Comparison of ENCODE assay signal across 8 cellular contexts in genomic region chr12:14723763-14724162, GRCh38. TPM values are rescaled to one million over a fixed set of nuclear protein-coding genes. Genes with fewer than 3 reads are reported as not detected.
DNase-seq lines count a peak whose midpoint lies in the region; ATAC-seq and TF ChIP-seq lines count a peak whose summit lies in the region.

No MANE protein-coding gene starts in this region.

- peaks cover 2% of the 10 kb centered on the region for H3K36me3 Mint-ChIP-seq in T-helper 17 cell (ENCODE audit: low read depth)

- H4K91ac ChIP-seq in IMR-90 (ENCODE audit: insufficient read depth, low read depth, low read length), result no peak overlapping the region

- no peaks in the 10 kb centered on the region for H3K79me1 ChIP-seq in IMR-90 (ENCODE audit: low read depth in 1 of 2, low read length in 2 of 2)

- ATAC-seq in IMR-90 (ENCODE audit: low read depth) (peak; percentile 80), T-helper 17 cell (peak; percentile 83), HG03457 (IDR thresholded peaks at IDR 0.05; ENCODE audit: unreplicated experiment) (no peak)

- H2BK120ac ChIP-seq in IMR-90 (ENCODE audit: low read depth, low read length), result no peak overlapping the region

- no peak overlapping the region for H3K4ac ChIP-seq in IMR-90 (ENCODE audit: low read depth, low read length)

- H4K5ac ChIP-seq in IMR-90 (ENCODE audit: low read depth, low read length), result no peak overlapping the region

- H3K27me3 Mint-ChIP-seq in T-helper 17 cell, result peaks cover 12% of the 10 kb centered on the region

- no peak overlapping the region for H2BK15ac ChIP-seq in IMR-90 (ENCODE audit: low read depth, low read length)

- no peaks in the 10 kb centered on the region for H3K9me3 ChIP-seq in IMR-90 (ENCODE audit: control insufficient read depth, insufficient read depth, low read length)
- no peaks in the 10 kb centered on the region for H3K9me3 ChIP-seq in T-helper 17 cell (ENCODE audit: control insufficient read depth, low read length, poor library complexity, severe bottlenecking)

- no peaks in the 10 kb centered on the region for H3K4me1 Mint-ChIP-seq in T-helper 17 cell

- no peak for TF ChIP-seq POLR2A in IMR-90 (IDR thresholded peaks at IDR 0.05; ENCODE audit: low read depth, low read length)

- no peak overlapping the region for H3K9ac ChIP-seq in IMR-90 (ENCODE audit: low read depth, low read length)

- no peak overlapping the region for H3K23ac ChIP-seq in IMR-90 (ENCODE audit: low read depth, low read length)

- no peak overlapping the region for H3K27ac ChIP-seq in IMR-90 (ENCODE audit: insufficient read depth, low read length)

- H3K27ac Mint-ChIP-seq in T-helper 17 cell, result no peak overlapping the region

- dilution Hi-C loops in IMR-90 (cut with HindIII; ENCODE audit: low sequenced_read_pairs, unreplicated experiment), result no loop called here

- no peak overlapping the region for H2BK20ac ChIP-seq in IMR-90 (ENCODE audit: low read depth, low read length)

- intact Hi-C loops in IMR-90 (cut with micrococcal nuclease), result loop anchor here (1.0 to 5.0 kb wide), 5 partner anchors 122 to 799 kb away; partner anchors contain the start of gene RERG

- no peaks in the 10 kb centered on the region for H4K20me1 ChIP-seq in IMR-90 (ENCODE audit: insufficient read depth, low read length)

- peak; percentile 78 for TF ChIP-seq RAD21 in IMR-90 (IDR thresholded peaks at IDR 0.05; ENCODE audit: low read length)

- 34% methylated on average over 3 of the region's 4 CpGs; no CpG with 5 or more reads in 1 of the 2 experiments for WGBS in IMR-90 (ENCODE audit: extremely low coverage in 2 of 2, insufficient read length in 1 of 2), 2 experiments

- H3K4me3 ChIP-seq in GM06990 (replicated peaks; ENCODE audit: low read depth, low read length) (no peak overlapping the region), IMR-90 (ENCODE audit: insufficient read depth, low read depth, low read length) (no peak overlapping the region)

- in situ Hi-C loops in IMR-90 (cut with MboI; ENCODE audit: low sequenced_read_pairs), result no loop called here

- no peak overlapping the region for H2AK9ac ChIP-seq in IMR-90 (replicated peaks; ENCODE audit: low read depth, low read length, poor library complexity)

- H3K18ac ChIP-seq in IMR-90 (ENCODE audit: low read depth, low read length), result no peak overlapping the region

- H2AK5ac ChIP-seq in IMR-90 (ENCODE audit: low read depth, low read length), result no peak overlapping the region

- H3K4me3 Mint-ChIP-seq in T-helper 17 cell, result no peak overlapping the region

- TF ChIP-seq CTCF in GM06990 (IDR thresholded peaks at IDR 0.05; ENCODE audit: insufficient read depth, low read length, poor library complexity, severe bottlenecking), result peak; percentile 76
- peak; percentile 74 for TF ChIP-seq CTCF in IMR-90 (conservative IDR thresholded peaks at IDR 0.05; ENCODE audit: low read depth, low read length)

- no peak overlapping the region for H4K8ac ChIP-seq in IMR-90 (ENCODE audit: low read depth in 2 of 2, low read length in 2 of 2)

- H3K36me3 ChIP-seq in GM06990 (ENCODE audit: control insufficient read depth, insufficient read depth, low read length) (no peaks in the 10 kb centered on the region), IMR-90 (ENCODE audit: control insufficient read depth, insufficient read depth, low read length) (no peaks in the 10 kb centered on the region)

- H3K27me3 ChIP-seq in GM06990 (replicated peaks; ENCODE audit: control insufficient read depth, insufficient read depth, low read length) (no peaks in the 10 kb centered on the region), IMR-90 (ENCODE audit: control insufficient read depth, insufficient read depth, low read length) (no peaks in the 10 kb centered on the region)

- CTCF ChIA-PET in IMR-90 (lab: Yijun Ruan, JAX), result interaction anchor here (0.7 kb wide), 1 partner anchor 207 kb away, joined by 3 read pairs; no protein-coding TSS in a partner anchor

- H2AFZ ChIP-seq in IMR-90 (replicated peaks; ENCODE audit: low read length, poor library complexity), result peak overlapping the region; percentile 27

- H3K4me2 ChIP-seq in IMR-90 (ENCODE audit: low read depth, low read length), result no peak overlapping the region

- H3K56ac ChIP-seq in IMR-90 (ENCODE audit: extremely low read depth, insufficient read depth, low read length), result no peak overlapping the region

- no peak overlapping the region for H3K14ac ChIP-seq in IMR-90 (replicated peaks; ENCODE audit: low read depth, low read length)

- BruUV-seq in IMR-90 (replicated peaks; lab: Mats Ljungman, UMichigan), result no TSS peak

- DNase-seq in GM06990 (ENCODE audit: extremely low read depth, insufficient read length) (peak; percentile 18), IMR-90 (peak; percentile 58), T-helper 17 cell (peak; percentile 17 to 48 (median 22)), amniotic stem cell (lab: John Stamatoyannopoulos, UW) (peak; percentile 31), iPS-NIHi11 (ENCODE audit: low spot score) (peak; percentile 37), SHP77 (lab: John Stamatoyannopoulos, UW) (no peak)
- DNase-seq in stimulated activated CD4-positive, alpha-beta T cell treated with anti-CD3 and anti-CD28 coated beads, Interleukin-2, amount 100 ng/mL, for 4 hours (ENCODE audit: low read depth), result peak; percentile 49

- POLR2A ChIA-PET in IMR-90 (lab: Charles Lee; ENCODE audit: unreplicated experiment), result no interaction called here

- H2BK5ac ChIP-seq in IMR-90 (ENCODE audit: low read depth, low read length, poor library complexity, severe bottlenecking), result no peak overlapping the region

- no peaks in the 10 kb centered on the region for H3K4me1 ChIP-seq in IMR-90 (ENCODE audit: control insufficient read depth, insufficient read depth, low read length)

- H3K9me1 ChIP-seq in IMR-90 (ENCODE audit: insufficient read depth, low read length), result no peaks in the 10 kb centered on the region

TF ChIP-seq in IMR-90, 13 proteins besides CTCF, POLR2A, EP300 and RAD21:
- TF ChIP-seq CEBPB (IDR thresholded peaks at IDR 0.05; ENCODE audit: low read depth, low read length), result peak; percentile 57; the same call in 1 of the 2 replicates
- peak; percentile 79 for TF ChIP-seq SMC3 (IDR thresholded peaks at IDR 0.05; ENCODE audit: low read depth, low read length)
- no peak for TF ChIP-seq MXI1 (IDR thresholded peaks at IDR 0.05; ENCODE audit: borderline replicate concordance, low read depth, low read length)

RNA-seq across cellular contexts. Expression of gene GUCY2C, which starts 27.4 kb away (rescaled TPM):
- total RNA-seq in IMR-90 (2012; rRNA removed), result not detected in 2 replicates
- not detected in 2 replicates for polyA plus RNA-seq in IMR-90 (2012; rRNA removed)
- polyA plus RNA-seq in IMR-90 (2012; cell fraction: cytosol; rRNA removed), result not detected in 2 replicates
- polyA plus RNA-seq in IMR-90 (2012; cell fraction: nucleus; rRNA removed; ENCODE audit: low replicate concordance), result not detected in 2 replicates
- total RNA-seq in T-helper 17 cell, result not detected

Comparison
In these comparisons a context has a peak if more than half of its experiments do, and no peak if none do; other contexts are left out.
1. DNase-seq: peak in GM06990 (single experiment), IMR-90 (single experiment), T-helper 17 cell (3 of 3), amniotic stem cell (single experiment), iPS-NIHi11 (single experiment) and stimulated activated CD4-positive, alpha-beta T cell treated with anti-CD3 and anti-CD28 coated beads, Interleukin-2, amount 100 ng/mL, for 4 hours (single experiment); none in SHP77 (0 of 2).